Comparison of ENCODE assay signal across 22 cellular contexts in genomic region chr11:3181722-3182461, GRCh38. TPM values are rescaled to one million over a fixed set of nuclear protein-coding genes. Genes with fewer than 3 reads are reported as not detected.
DNase-seq lines count a peak whose midpoint lies in the region; ATAC-seq, FAIRE-seq and TF ChIP-seq lines count a peak whose summit lies in the region.
"Had no signal": no experiment of that assay in that cellular context is flagged by ENCODE, and none has a peak within 500 bp of the region (broad histone marks: within the 10 kb centered on the region; RNA-seq: fewer than 3 reads in every experiment).

No MANE protein-coding gene starts in this region.

- H3K9me1 ChIP-seq in K562 (ENCODE audit: control insufficient read depth, insufficient read depth, low read length), result no peaks in the 10 kb centered on the region

- TF ChIP-seq RAD21 in K562 (CRISPR knock-in tag; conservative IDR thresholded peaks at IDR 0.05 in 1 of 2, IDR thresholded peaks at IDR 0.05 in 1 of 2), result no peak

- H2AFZ ChIP-seq in K562 (ENCODE audit: low read depth, low read length), result 0 out of 2 replicates have a peak overlapping the region, but pooled peaks have one; percentile 9

- CTCF ChIA-PET in activated naive CD4-positive, alpha-beta T cell treated with anti-CD3 and anti-CD28 coated beads for 36 hours (lab: Charles Lee), result no interaction called here
- CTCF ChIA-PET in K562 (lab: Yijun Ruan, JAX; ENCODE audit: low intra/inter-chr PET ratio), result no interaction called here

- H3K9me3 ChIP-seq in K562 (replicated peaks; ENCODE audit: control insufficient read depth, insufficient read depth, low read depth, low read length) (peaks cover 4% of the 10 kb centered on the region; the same call in 1 of the 2 replicates), spleen (peaks cover 0 to 6% (median 3%) of the 10 kb centered on the region in 8 donors)
- H3K9me3 ChIP-seq: SJCRH30 had no signal

- H3K9ac ChIP-seq in K562 (ENCODE audit: insufficient read depth in 1 of 2, low read depth in 2 of 2, low read length in 2 of 2), result no peak overlapping the region; a peak in 1 of 4 replicates

- intact Hi-C loops in activated naive CD4-positive, alpha-beta T cell treated with anti-CD3 and anti-CD28 coated beads for 36 hours (cut with micrococcal nuclease), result no loop called here
- intact Hi-C loops in K562 (cut with micrococcal nuclease) (no loop called here), spleen (cut with DNase I; ENCODE audit: low total_unique reads) (no loop called here)

- POLR2A ChIA-PET in K562 (lab: Yijun Ruan, JAX), result interaction anchor here (1.3 kb wide), 1 partner anchor 8 kb away, joined by 3 read pairs; no protein-coding TSS in a partner anchor

- no peaks in the 10 kb centered on the region for H3K9me3 Mint-ChIP-seq in activated naive CD4-positive, alpha-beta T cell treated with anti-CD3 and anti-CD28 coated beads for 36 hours

- H3K27me3 Mint-ChIP-seq in activated naive CD4-positive, alpha-beta T cell treated with anti-CD3 and anti-CD28 coated beads for 36 hours (ENCODE audit: low read depth), result no peaks in the 10 kb centered on the region

- H3K4me2 ChIP-seq in K562 (ENCODE audit: insufficient read depth, low read length), result no peak overlapping the region

- WGBS in K562 (ENCODE audit: insufficient coverage, low coverage, missing lambda C conversion rate), result 53% methylated on average over 10 of the region's 12 CpGs
- WGBS in spleen, 5 donors, result 75 to 93% (median 86%) methylated on average over 12 of the region's 12 CpGs

- H3K4me3 Mint-ChIP-seq in activated naive CD4-positive, alpha-beta T cell treated with anti-CD3 and anti-CD28 coated beads for 36 hours, result no peak overlapping the region
- H3K4me3 Mint-ChIP-seq: HFFc6 had no signal

- H3K27ac Mint-ChIP-seq in activated naive CD4-positive, alpha-beta T cell treated with anti-CD3 and anti-CD28 coated beads for 36 hours, result no peak overlapping the region
- H3K27ac Mint-ChIP-seq: HFFc6 had no signal

- H3K27ac ChIP-seq in K562 (ENCODE audit: extremely low read depth, low read depth, low read length), result no peak overlapping the region
- H3K27ac ChIP-seq in spleen, result peak overlapping the region in 4 of 8 donors; percentile 23 to 64 (median 48)
- H3K27ac ChIP-seq: C4-2B, RWPE1, SJCRH30 had no signal

- H3K36me3 ChIP-seq in K562 (ENCODE audit: control insufficient read depth, insufficient read depth, low read length) (no peaks in the 10 kb centered on the region), spleen (no peaks in the 10 kb centered on the region)
- H3K36me3 ChIP-seq: SJCRH30 had no signal

- H3K79me2 ChIP-seq in K562 (ENCODE audit: control insufficient read depth, insufficient read depth, low read length), result no peaks in the 10 kb centered on the region

- no peaks in the 10 kb centered on the region for H4K20me1 ChIP-seq in K562 (replicated peaks; ENCODE audit: control insufficient read depth, insufficient read depth, low read length)

- no TSS peak for BruUV-seq in K562 (replicated peaks; lab: Mats Ljungman, UMichigan)

- FAIRE-seq in GM12892 (lab: Jason Lieb, UNC), result peak; percentile 30
- FAIRE-seq in K562 (lab: Jason Lieb, UNC), result no peak
- FAIRE-seq: A204.1 had no signal

- H3K4me1 Mint-ChIP-seq in activated naive CD4-positive, alpha-beta T cell treated with anti-CD3 and anti-CD28 coated beads for 36 hours (ENCODE audit: low read depth), result no peaks in the 10 kb centered on the region

- in situ Hi-C loops in K562 (cut with MboI), result no loop called here
- in situ Hi-C loops in GM13976 (cut with MboI; ENCODE audit: low sequenced_read_pairs, unreplicated experiment), result no loop called here

- peak; percentile 0 for DNase-seq in activated naive CD4-positive, alpha-beta T cell treated with anti-CD3 and anti-CD28 coated beads, Interleukin-2, amount 50 U/mL, for 16 hours
- no peak for DNase-seq in activated naive CD4-positive, alpha-beta T cell treated with anti-CD3 and anti-CD28 coated beads for 36 hours
- DNase-seq in GM12892 (ENCODE audit: insufficient read length) (no peak), K562 (ENCODE audit: extremely low read depth in 1 of 4, low spot score in 3 of 4) (no peak), spleen (peak; percentile 61), cortex of kidney (lab: John Stamatoyannopoulos, UW) (no peak), GM13976 (ENCODE audit: low spot score) (no peak)
- DNase-seq: GDM1, HFFc6, KBM-7, MM.1S, NCI-H1048, NCI-H1436 treated with DMSO at 0.1 percent for 48 hours, NCI-H1930, NCI-H2227 treated with DMSO at 0.1 percent for 48 hours, NCI-H510A, SJCRH30 had no signal

- H3K36me3 Mint-ChIP-seq in activated naive CD4-positive, alpha-beta T cell treated with anti-CD3 and anti-CD28 coated beads for 36 hours (ENCODE audit: low read depth), result no peaks in the 10 kb centered on the region

- TF ChIP-seq EP300 in K562 (IDR thresholded peaks at IDR 0.05; ENCODE audit: low read length), result no peak

- no peak overlapping the region for H3K4me3 ChIP-seq in K562
- no peak overlapping the region for H3K4me3 ChIP-seq in spleen
- H3K4me3 ChIP-seq: SJCRH30 had no signal

- TF ChIP-seq CTCF in K562 (IDR thresholded peaks at IDR 0.05 in 2 of 3, conservative IDR thresholded peaks at IDR 0.05 in 1 of 3; ENCODE audit: insufficient read depth in 2 of 3, low read depth in 1 of 3, low read length in 3 of 3) (no peak), spleen (IDR thresholded peaks at IDR 0.05 in 8 of 11, conservative IDR thresholded peaks at IDR 0.05 in 3 of 11) (no peak), GM13976 (IDR thresholded peaks at IDR 0.05; ENCODE audit: borderline replicate concordance, control extremely low read depth, extremely low read depth, insufficient read depth, missing control alignments) (no peak)

- no peak for ATAC-seq in K562

- H3K4me1 ChIP-seq in K562 (replicated peaks in 1 of 2; ENCODE audit: control insufficient read depth in 2 of 2, insufficient read depth in 2 of 2, low read length in 2 of 2) (peaks cover 0 to 9% of the 10 kb centered on the region in 2 experiments; a peak in 2 of 5 replicates), spleen (peaks cover 0 to 22% (median 0%) of the 10 kb centered on the region in 6 donors)

- H3K27me3 ChIP-seq in K562 (ENCODE audit: control insufficient read depth in 2 of 2, insufficient read depth in 2 of 2, low read length in 2 of 2) (no peaks in the 10 kb centered on the region), spleen (replicated peaks in 1 of 7) (no peaks in the 10 kb centered on the region)
- H3K27me3 ChIP-seq: SJCRH30 had no signal

- no peak for TF ChIP-seq POLR2A in GM12892 (IDR thresholded peaks at IDR 0.05; ENCODE audit: low read depth, low read length)
- TF ChIP-seq POLR2A in K562 (conservative IDR thresholded peaks at IDR 0.05), result no peak
- no peak for TF ChIP-seq POLR2A in spleen (IDR thresholded peaks at IDR 0.05)

RNA-seq across cellular contexts. Expression of gene OSBPL5, which starts 16.8 kb away (rescaled TPM):
- 1 to 10 TPM; 3.5 to 3.9 TPM for total RNA-seq in activated naive CD4-positive, alpha-beta T cell treated with anti-CD3 and anti-CD28 coated beads for 36 hours
- not detected for polyA plus RNA-seq in GM12892 (2012; ENCODE audit: missing spikeins)
- total RNA-seq in K562 (2011; cell fraction: chromatin; rRNA removed; ENCODE audit: low replicate concordance), result 40.9 and 87.7 TPM in 2 replicates
- 31.7 and 40.8 TPM in 2 replicates for total RNA-seq in K562 (2011; cell fraction: nucleolus; rRNA removed)
- 28.2 and 35.2 TPM in 2 replicates for total RNA-seq in K562 (2011; cell fraction: nucleoplasm; rRNA removed)
- total RNA-seq in K562 (2014; rRNA removed) (6.6 and 8.0 TPM in 2 replicates), K562 (2014; rRNA removed; fragmentation: Illumina TruSeq; extraction: Trizol) (1.4 and 2.4 TPM in 2 replicates), K562 (2015; rRNA removed; fragmentation: Illumina TruSeq; extraction: Trizol) (6.4 and 6.5 TPM in 2 replicates), K562 (2021) (14.3 and 14.8 TPM in 2 replicates), spleen (10 to 100 TPM; 37.2 to 91.2 (median 73.3) TPM)
- polyA plus RNA-seq in K562 (2011; rRNA removed) (3.2 and 7.5 TPM in 2 replicates), K562 (2014; fragmentation: Illumina TruSeq; extraction: Trizol) (3.1 and 4.6 TPM in 2 replicates), K562 (2014; fragmentation: Nextera tagmentation; extraction: Ambion mirVana) (under 1 TPM; 0.06 to 0.10 TPM), K562 (2014; rRNA removed) (6.6 and 11.9 TPM in 2 replicates), spleen (10 to 100 TPM in 2 of 3 donors, 1 to 10 TPM in 1; 5.1 to 21.6 (median 10.7) TPM)
- polyA plus RNA-seq in K562 (2011; cell fraction: cytosol; rRNA removed), result 3.8 and 6.2 TPM in 2 replicates
- polyA plus RNA-seq in K562 (2011; cell fraction: nucleus; rRNA removed), result 22.7 and 40.1 TPM in 2 replicates
- 7.8 and 10.2 TPM in 2 replicates for polyA plus RNA-seq in K562 (2012)
- 1.6 and 1.9 TPM in 2 replicates for polyA minus RNA-seq in K562 (2011; rRNA and poly(A)+ RNA removed)
- polyA minus RNA-seq in K562 (2011; cell fraction: cytosol; rRNA and poly(A)+ RNA removed), result 5.9 and 6.9 TPM in 2 replicates
- 13.1 and 15.5 TPM in 2 replicates for polyA minus RNA-seq in K562 (2011; cell fraction: nucleus; rRNA and poly(A)+ RNA removed)

RNA-seq across cellular contexts. Expression of gene MRGPRG, which starts 36.7 kb away (rescaled TPM):
- total RNA-seq in activated naive CD4-positive, alpha-beta T cell treated with anti-CD3 and anti-CD28 coated beads for 36 hours, result not detected
- not detected for polyA plus RNA-seq in GM12892 (2012; ENCODE audit: missing spikeins)
- total RNA-seq in K562 (2011; cell fraction: chromatin; rRNA removed; ENCODE audit: low replicate concordance), result not detected in 2 replicates
- total RNA-seq in K562 (2011; cell fraction: nucleolus; rRNA removed), result not detected in 2 replicates
- total RNA-seq in K562 (2011; cell fraction: nucleoplasm; rRNA removed), result not detected in 2 replicates
- total RNA-seq in K562 (2014; rRNA removed) (not detected in 2 replicates), K562 (2014; rRNA removed; fragmentation: Illumina TruSeq; extraction: Trizol) (not detected in 2 replicates), K562 (2015; rRNA removed; fragmentation: Illumina TruSeq; extraction: Trizol) (not detected in 2 replicates), K562 (2021) (not detected in 2 replicates), spleen (not detected)
- polyA plus RNA-seq in K562 (2011; rRNA removed) (not detected in 2 replicates), K562 (2014; fragmentation: Illumina TruSeq; extraction: Trizol) (not detected in 2 replicates), K562 (2014; fragmentation: Nextera tagmentation; extraction: Ambion mirVana) (not detected), K562 (2014; rRNA removed) (not detected in 2 replicates), spleen (not detected)
- polyA plus RNA-seq in K562 (2011; cell fraction: cytosol; rRNA removed), result not detected in 2 replicates
- not detected in 2 replicates for polyA plus RNA-seq in K562 (2011; cell fraction: nucleus; rRNA removed)
- not detected in 2 replicates for polyA plus RNA-seq in K562 (2012)
- polyA minus RNA-seq in K562 (2011; rRNA and poly(A)+ RNA removed), result not detected in 2 replicates
- not detected in 2 replicates for polyA minus RNA-seq in K562 (2011; cell fraction: cytosol; rRNA and poly(A)+ RNA removed)
- not detected in 2 replicates for polyA minus RNA-seq in K562 (2011; cell fraction: nucleus; rRNA and poly(A)+ RNA removed)
- total RNA-seq: Daoy, H4, HFFc6, SJCRH30 had no signal

RNA-seq across cellular contexts. Expression of gene MRGPRE, which starts 50.3 kb away (rescaled TPM):
- not detected for total RNA-seq in activated naive CD4-positive, alpha-beta T cell treated with anti-CD3 and anti-CD28 coated beads for 36 hours
- not detected for polyA plus RNA-seq in GM12892 (2012; ENCODE audit: missing spikeins)
- not detected in 2 replicates for total RNA-seq in K562 (2011; cell fraction: chromatin; rRNA removed; ENCODE audit: low replicate concordance)
- not detected in 2 replicates for total RNA-seq in K562 (2011; cell fraction: nucleolus; rRNA removed)
- total RNA-seq in K562 (2011; cell fraction: nucleoplasm; rRNA removed), result not detected in 2 replicates
- total RNA-seq in K562 (2014; rRNA removed) (not detected in 2 replicates), K562 (2014; rRNA removed; fragmentation: Illumina TruSeq; extraction: Trizol) (not detected in 2 replicates), K562 (2015; rRNA removed; fragmentation: Illumina TruSeq; extraction: Trizol) (not detected in 2 replicates), K562 (2021) (not detected in 2 replicates), spleen (1 to 10 TPM in 2 of 7 donors, under 1 TPM in 2, not detected in 3; 0.41 to 1.9 (median 1.2) TPM)
- polyA plus RNA-seq in K562 (2011; rRNA removed) (not detected in 2 replicates), K562 (2014; fragmentation: Illumina TruSeq; extraction: Trizol) (not detected in 2 replicates), K562 (2014; fragmentation: Nextera tagmentation; extraction: Ambion mirVana) (not detected), K562 (2014; rRNA removed) (not detected in 2 replicates), spleen (not detected)
- 0.09 TPM in 1 of 2 replicates, not detected in the other for polyA plus RNA-seq in K562 (2011; cell fraction: cytosol; rRNA removed)
- polyA plus RNA-seq in K562 (2011; cell fraction: nucleus; rRNA removed), result not detected in 2 replicates
- polyA plus RNA-seq in K562 (2012), result not detected in 2 replicates
- polyA minus RNA-seq in K562 (2011; rRNA and poly(A)+ RNA removed), result not detected in 2 replicates
- polyA minus RNA-seq in K562 (2011; cell fraction: cytosol; rRNA and poly(A)+ RNA removed), result not detected in 2 replicates
- polyA minus RNA-seq in K562 (2011; cell fraction: nucleus; rRNA and poly(A)+ RNA removed), result not detected in 2 replicates
- total RNA-seq: Daoy, H4, HFFc6, SJCRH30 had no signal

Comparison
In these comparisons a context has a peak if more than half of its experiments do, and no peak if none do; other contexts are left out.
1. DNase-seq: peak in activated naive CD4-positive, alpha-beta T cell treated with anti-CD3 and anti-CD28 coated beads, Interleukin-2, amount 50 U/mL, for 16 hours (single experiment) and spleen (single experiment); none in activated naive CD4-positive, alpha-beta T cell treated with anti-CD3 and anti-CD28 coated beads for 36 hours (single experiment), GM12892 (single experiment), K562 (0 of 4), cortex of kidney (single experiment) and GM13976 (single experiment).